Comparison of ENCODE assay signal across 8 cellular contexts in the genomic region with DNA sequence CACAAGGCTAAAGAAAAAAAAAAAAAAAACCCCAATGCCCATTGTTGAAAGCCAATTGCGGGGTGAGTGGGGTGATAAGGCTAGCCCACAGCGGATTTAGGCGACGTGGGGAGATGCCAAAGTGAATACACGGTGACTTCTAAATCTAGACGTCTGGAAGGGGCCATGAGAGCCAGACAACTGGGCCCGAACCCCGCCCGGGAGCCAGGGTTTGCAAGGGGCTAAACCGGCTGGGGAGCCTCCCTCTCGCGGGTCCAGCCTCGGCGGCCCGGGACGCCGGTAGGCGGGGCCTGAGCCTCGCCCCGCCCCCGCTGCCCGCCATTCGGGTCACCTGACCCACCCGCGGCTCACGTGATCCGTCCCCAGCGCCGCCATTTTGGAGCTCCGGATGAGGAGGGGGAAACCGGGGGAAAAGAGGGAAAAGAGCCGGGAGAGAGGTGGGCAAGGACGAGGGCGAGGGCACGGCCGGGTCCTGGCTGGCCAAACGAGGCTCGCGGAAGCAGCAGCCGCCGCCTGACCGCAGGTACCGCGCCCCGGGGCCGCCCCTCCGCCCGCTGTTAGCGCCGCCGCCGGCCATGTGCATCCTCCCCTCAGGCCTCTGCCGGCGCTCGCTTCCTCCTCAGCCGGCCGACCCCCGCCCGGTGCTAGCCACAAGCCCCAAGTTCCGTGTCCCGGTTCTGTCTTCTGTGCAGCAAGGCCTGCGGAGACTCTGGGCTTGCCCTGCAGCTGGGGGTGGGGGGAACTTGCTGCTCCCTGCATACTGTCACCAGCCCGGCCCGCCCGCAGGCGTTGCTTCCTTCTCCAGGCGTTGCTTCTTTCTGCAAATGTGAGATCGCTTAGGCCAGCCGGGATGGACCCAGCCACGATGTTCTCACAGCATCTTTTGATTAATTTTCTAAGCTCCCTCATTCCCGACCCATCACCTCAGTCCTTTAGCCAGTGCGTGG. TPM values are rescaled to one million over a fixed set of nuclear protein-coding genes. Genes with fewer than 3 reads are reported as not detected.
DNase-seq lines count a peak whose midpoint lies in the region.

A gene (plus strand): TSS at position 350 of the 947 bp plus-strand sequence. CDS start 7,221 bp downstream, outside the sequence.

- H3K36me3 ChIP-seq in HAP-1 (replicated peaks) (peaks cover 34% of the 10 kb centered on the region), SK-N-MC (ENCODE audit: insufficient read depth, low read length) (peaks cover 35% of the 10 kb centered on the region)

- H3K27ac Mint-ChIP-seq in activated naive CD4-positive, alpha-beta T cell treated with anti-CD3 and anti-CD28 coated beads for 36 hours, result peak within 1 kb of the TSS; percentile 89

- H3K36me3 Mint-ChIP-seq in activated naive CD4-positive, alpha-beta T cell treated with anti-CD3 and anti-CD28 coated beads for 36 hours (ENCODE audit: low read depth), result peaks cover 20% of the 10 kb centered on the region

- H3K9me3 Mint-ChIP-seq in activated naive CD4-positive, alpha-beta T cell treated with anti-CD3 and anti-CD28 coated beads for 36 hours, result no peaks in the 10 kb centered on the region

- peak within 1 kb of the TSS; percentile 96 for H3K9ac ChIP-seq in SK-N-MC (ENCODE audit: insufficient read length)

- H3K4me3 Mint-ChIP-seq in activated naive CD4-positive, alpha-beta T cell treated with anti-CD3 and anti-CD28 coated beads for 36 hours, result peak within 1 kb of the TSS; percentile 96

- peak; percentile 39 for DNase-seq in GM04504 (ENCODE audit: low read depth)
- DNase-seq in HAP-1 (ENCODE audit: low spot score in 2 of 2), result peak; percentile 78 to 91
- DNase-seq in M059J (ENCODE audit: low read depth), result peak; percentile 76
- DNase-seq in SK-N-MC (ENCODE audit: low read depth, low spot score), result no peak
- DNase-seq in activated naive CD4-positive, alpha-beta T cell treated with anti-CD3 and anti-CD28 coated beads for 36 hours, result peak; percentile 90
- DNase-seq in globus pallidus (ENCODE audit: low spot score), result peak; percentile 68
- peak; percentile 62 for DNase-seq in occipital lobe (lab: John Stamatoyannopoulos, UW)
- peak; percentile 80 for DNase-seq in superior temporal gyrus (ENCODE audit: extremely low spot score)

- peak within 1 kb of the TSS; percentile 83 for H3K4me3 ChIP-seq in HAP-1
- H3K4me3 ChIP-seq in SK-N-MC, result peak within 1 kb of the TSS; percentile 96

- peaks cover 34% of the 10 kb centered on the region for H3K4me1 Mint-ChIP-seq in activated naive CD4-positive, alpha-beta T cell treated with anti-CD3 and anti-CD28 coated beads for 36 hours (ENCODE audit: low read depth)

- no peaks in the 10 kb centered on the region for H3K27me3 Mint-ChIP-seq in activated naive CD4-positive, alpha-beta T cell treated with anti-CD3 and anti-CD28 coated beads for 36 hours (ENCODE audit: low read depth)

- no peaks in the 10 kb centered on the region for H3K27me3 ChIP-seq in HAP-1 (ENCODE audit: low read depth)

- no peaks in the 10 kb centered on the region for H3K9me3 ChIP-seq in HAP-1
- no peaks in the 10 kb centered on the region for H3K9me3 ChIP-seq in SK-N-MC (ENCODE audit: low read depth, low read length)

- intact Hi-C loops in activated naive CD4-positive, alpha-beta T cell treated with anti-CD3 and anti-CD28 coated beads for 36 hours (cut with micrococcal nuclease), result loop anchor here (1.0 to 10.0 kb wide), 5 partner anchors 60 to 1131 kb away; a partner anchor contains a TSS

- peak within 1 kb of the TSS; percentile 72 for H3K27ac ChIP-seq in SK-N-MC

- H3K4me1 ChIP-seq in HAP-1, result peaks cover 20% of the 10 kb centered on the region

- CTCF ChIA-PET in activated naive CD4-positive, alpha-beta T cell treated with anti-CD3 and anti-CD28 coated beads for 36 hours (lab: Charles Lee), result interaction anchor here (0.7 to 1.0 kb wide), 3 partner anchors 12 to 124 kb away, joined by 3 to 7 read pairs (median 5); no protein-coding TSS in a partner anchor

- in situ Hi-C loops in HAP-1 (cut with MboI; ENCODE audit: low sequenced_read_pairs), result no loop called here

RNA-seq across cellular contexts. Expression of the gene that starts here (rescaled TPM):
- 2.8 and 5.4 TPM in 2 replicates for total RNA-seq in M059J (2014; rRNA removed; shearing (Covaris generic))
- 10 to 100 TPM; 21.4 to 21.5 TPM for total RNA-seq in activated naive CD4-positive, alpha-beta T cell treated with anti-CD3 and anti-CD28 coated beads for 36 hours
- total RNA-seq in occipital lobe, result 33.7 TPM
